In genomic region chr16:30957456-30958163, GRCh38 we compare ENCODE assay signal across 8 cellular contexts. TPM values are rescaled to one million over a fixed set of nuclear protein-coding genes. Genes with fewer than 3 reads are reported as not detected.
DNase-seq lines count a peak whose midpoint lies in the region; ATAC-seq and TF ChIP-seq lines count a peak whose summit lies in the region.

Gene SETD1A, plus strand, starts transcription at chr16:30957754. Its CDS starts 978 bp downstream, at chr16:30958732.

- H3K36me3 ChIP-seq in ascending aorta: peaks cover 26 to 34% of the 10 kb centered on the region in 2 donors
- H3K36me3 ChIP-seq in uterus: no peaks in the 10 kb centered on the region

- peak; percentile 93 for DNase-seq in NCI-H2029 (lab: John Stamatoyannopoulos, UW)
- peak; percentile 94 for DNase-seq in T-helper 22 cell (ENCODE audit: low read depth)
- peak; percentile 81 to 98 for DNase-seq in ascending aorta (ENCODE audit: low spot score in 2 of 2)
- peak; percentile 98 to 99 (median 99) for DNase-seq in right cardiac atrium
- DNase-seq in putamen (ENCODE audit: low spot score): peak; percentile 93
- peak; percentile 94 to 97 for DNase-seq in uterus

- H3K27me3 ChIP-seq in ascending aorta (no peaks in the 10 kb centered on the region), right cardiac atrium (ENCODE audit: control insufficient read depth, insufficient read depth) (no peaks in the 10 kb centered on the region), uterus (no peaks in the 10 kb centered on the region)

- peak within 1 kb of the TSS; percentile 94 to 95 for H3K4me3 ChIP-seq in ascending aorta
- peak within 1 kb of the TSS; percentile 94 for H3K4me3 ChIP-seq in right cardiac atrium (ENCODE audit: low read length)
- peak within 1 kb of the TSS; percentile 57 to 96 for H3K4me3 ChIP-seq in uterus

- intact Hi-C loops in ascending aorta (cut with DNase I) (loop anchor here (1.0 to 5.0 kb wide), 4 partner anchors 34 to 116 kb away; partner anchors contain the start of genes BCL7C and FBXL19), right cardiac atrium (cut with DNase I) (no loop called here), uterus (cut with DNase I; ENCODE audit: low total_unique reads) (no loop called here)

- H3K9me3 ChIP-seq in ascending aorta (no peaks in the 10 kb centered on the region), right cardiac atrium (ENCODE audit: control insufficient read depth, low read length) (no peaks in the 10 kb centered on the region), uterus (no peaks in the 10 kb centered on the region)

- H3K4me1 ChIP-seq in ascending aorta (peaks cover 3 to 22% of the 10 kb centered on the region in 2 donors), right cardiac atrium (ENCODE audit: control insufficient read depth, insufficient read depth, low read length) (no peaks in the 10 kb centered on the region), uterus (peaks cover 5 to 21% of the 10 kb centered on the region in 2 donors)

- H3K27ac ChIP-seq in ascending aorta: peak within 1 kb of the TSS; percentile 98 to 99
- peak within 1 kb of the TSS; percentile 99 for H3K27ac ChIP-seq in right cardiac atrium (ENCODE audit: low read length)
- peak within 1 kb of the TSS; percentile 94 to 98 for H3K27ac ChIP-seq in uterus

- TF ChIP-seq CTCF in ascending aorta (IDR thresholded peaks at IDR 0.05): peak in 1 of 3 experiments; percentile 11
- TF ChIP-seq CTCF in uterus (IDR thresholded peaks at IDR 0.05): peak in 1 of 4 experiments; percentile 36

- peak; percentile 57 for TF ChIP-seq POLR2A in GM18505 (IDR thresholded peaks at IDR 0.05; ENCODE audit: borderline replicate concordance, extremely low read depth, insufficient read depth, insufficient read length)
- TF ChIP-seq POLR2A in uterus (IDR thresholded peaks at IDR 0.05): peak; percentile 38 to 71

- ATAC-seq in GM18505 (IDR thresholded peaks at IDR 0.05; ENCODE audit: unreplicated experiment): peak; percentile 64
- peak; percentile 65 for ATAC-seq in HG02981 (IDR thresholded peaks at IDR 0.05; ENCODE audit: unreplicated experiment)
- peak; percentile 92 to 94 for ATAC-seq in right cardiac atrium

- under 1% methylated on average over 82 of the region's 85 CpGs for WGBS in right cardiac atrium

RNA-seq across cellular contexts. Expression of gene SETD1A, which starts in this region (rescaled TPM):
- total RNA-seq in ascending aorta: 8.3 TPM
- 10 to 100 TPM in 3 of 4 donors, 1 to 10 TPM in 1; 9.7 to 11.6 (median 10.2) TPM for total RNA-seq in right cardiac atrium
- 9.6 TPM for polyA plus RNA-seq in right cardiac atrium
- 10 to 100 TPM in 1 of 4 donors, 1 to 10 TPM in 3; 2.1 to 31.7 (median 3.5) TPM for total RNA-seq in uterus

Comparison
In these comparisons a context has a peak if more than half of its experiments do, and no peak if none do; other contexts are left out.
1. Peak in every context shown above with its lines: DNase-seq, ATAC-seq, H3K4me3 ChIP-seq and H3K27ac ChIP-seq.